10 cellular contexts compared by ENCODE assay signal in genomic region chr10:119254355-119254754, GRCh38. TPM values are rescaled to one million over a fixed set of nuclear protein-coding genes. Genes with fewer than 3 reads are reported as not detected.
DNase-seq lines count a peak whose midpoint lies in the region; ATAC-seq, FAIRE-seq and TF ChIP-seq lines count a peak whose summit lies in the region.
"Had no signal": no experiment of that assay in that cellular context is flagged by ENCODE, and none has a peak within 500 bp of the region (broad histone marks: within the 10 kb centered on the region; RNA-seq: fewer than 3 reads in every experiment).

No MANE protein-coding gene starts in this region.

- DNase-seq in PC-3 (no peak), astrocyte (ENCODE audit: low read depth) (no peak), mesendoderm (no peak), H4 (ENCODE audit: low spot score) (no peak), NCI-H1694 (lab: John Stamatoyannopoulos, UW) (no peak), inferior parietal cortex (ENCODE audit: extremely low spot score) (no peak), ACHN (no peak)
- no peak for DNase-seq in stimulated activated naive CD8-positive, alpha-beta T cell treated with anti-CD3 and anti-CD28 coated beads, Interleukin-15, amount 100 ng/mL, for 72 hours
- DNase-seq: NCI-H2081, T-cell had no signal

- no peak overlapping the region for H2AK5ac ChIP-seq in mesendoderm (ENCODE audit: low read length)

- no peak overlapping the region for H2BK120ac ChIP-seq in mesendoderm (ENCODE audit: low read depth, low read length)

- in situ Hi-C loops in ACHN (cut with HindIII; ENCODE audit: low pct_ligation_motif_present, low pct_unique_long_range_greater_than_20kb, low sequenced_read_pairs) = no loop called here

- ATAC-seq in PC-3 = no peak
- no peak for ATAC-seq in stimulated activated naive CD8-positive, alpha-beta T cell treated with anti-CD3 and anti-CD28 coated beads, Interleukin-15, amount 100 ng/mL, for 72 hours

- H3K56ac ChIP-seq in mesendoderm (ENCODE audit: low read length) = no peak overlapping the region

- H3K79me2 ChIP-seq in PC-3 (ENCODE audit: low read length) (no peaks in the 10 kb centered on the region), astrocyte (ENCODE audit: insufficient read depth, low read length) (peaks cover 37% of the 10 kb centered on the region), mesendoderm (ENCODE audit: control insufficient read depth, insufficient read depth, low read length) (no peaks in the 10 kb centered on the region)

- peak overlapping the region; percentile 74 for H3K4me2 ChIP-seq in PC-3 (ENCODE audit: low read length)
- H3K4me2 ChIP-seq in astrocyte (ENCODE audit: low read length) = peak overlapping the region; percentile 76
- H3K4me2 ChIP-seq in mesendoderm (ENCODE audit: low read length) = no peak overlapping the region

- H4K20me1 ChIP-seq in PC-3 (ENCODE audit: low read length) = no peaks in the 10 kb centered on the region
- H4K20me1 ChIP-seq in astrocyte (ENCODE audit: insufficient read depth, low read length) = no peaks in the 10 kb centered on the region

- no peak overlapping the region for H2BK15ac ChIP-seq in mesendoderm (replicated peaks; ENCODE audit: low read depth)

- peaks cover 41% of the 10 kb centered on the region for H3K4me1 Mint-ChIP-seq in astrocyte (ENCODE audit: low read depth, unreplicated experiment)
- peaks cover 37% of the 10 kb centered on the region for H3K4me1 Mint-ChIP-seq in stimulated activated naive CD8-positive, alpha-beta T cell treated with anti-CD3 and anti-CD28 coated beads, Interleukin-15, amount 100 ng/mL, for 72 hours

- no peak for TF ChIP-seq CTCF in PC-3 (conservative IDR thresholded peaks at IDR 0.05; ENCODE audit: low read depth, low read length)
- TF ChIP-seq CTCF in astrocyte (IDR thresholded peaks at IDR 0.05; ENCODE audit: insufficient read depth, low read depth, low read length) = no peak

- no peak overlapping the region for H2BK5ac ChIP-seq in mesendoderm (ENCODE audit: low read length)

- intact Hi-C loops in PC-3 (cut with micrococcal nuclease) = no loop called here

- H3K27ac Mint-ChIP-seq in astrocyte (ENCODE audit: unreplicated experiment) = peak overlapping the region; percentile 100
- peak overlapping the region; percentile 72 to 95 for H3K27ac Mint-ChIP-seq in stimulated activated naive CD8-positive, alpha-beta T cell treated with anti-CD3 and anti-CD28 coated beads, Interleukin-15, amount 100 ng/mL, for 72 hours

- H3K18ac ChIP-seq in mesendoderm (ENCODE audit: low read length) = no peak overlapping the region

- H2AFZ ChIP-seq in PC-3 (ENCODE audit: low read length) (peak overlapping the region; percentile 67; the same call in 1 of the 2 replicates), astrocyte (ENCODE audit: low read depth, low read length) (no peak overlapping the region)

- no peaks in the 10 kb centered on the region for H3K9me2 ChIP-seq in PC-3 (replicated peaks; ENCODE audit: low read length)

- peak overlapping the region; percentile 41; the same call in 1 of the 2 replicates for H3K4me3 ChIP-seq in PC-3 (ENCODE audit: low read length)
- H3K4me3 ChIP-seq in astrocyte (ENCODE audit: insufficient read depth, low read depth, low read length) = no peak overlapping the region
- no peak overlapping the region for H3K4me3 ChIP-seq in mesendoderm (ENCODE audit: low read length)

- H3K4me1 ChIP-seq in PC-3 (ENCODE audit: insufficient read depth, low read length) (peaks cover 51% of the 10 kb centered on the region), astrocyte (ENCODE audit: insufficient read depth, low read length) (peaks cover 57% of the 10 kb centered on the region), mesendoderm (ENCODE audit: control insufficient read depth, low read depth, low read length) (peaks cover 10% of the 10 kb centered on the region)

- H3K36me3 ChIP-seq in PC-3 (ENCODE audit: low read depth, low read length) = no peaks in the 10 kb centered on the region
- no peaks in the 10 kb centered on the region for H3K36me3 ChIP-seq in astrocyte (ENCODE audit: insufficient read depth, low read length)
- no peaks in the 10 kb centered on the region for H3K36me3 ChIP-seq in mesendoderm (ENCODE audit: control insufficient read depth, insufficient read depth, low read length)

- no peak overlapping the region for H3K23ac ChIP-seq in mesendoderm (ENCODE audit: low read length)

- no peaks in the 10 kb centered on the region for H3K9me3 ChIP-seq in PC-3 (ENCODE audit: low read length)
- no peaks in the 10 kb centered on the region for H3K9me3 ChIP-seq in astrocyte (ENCODE audit: insufficient read depth, low read depth, low read length)

- no peaks in the 10 kb centered on the region for H3K9me3 Mint-ChIP-seq in astrocyte (ENCODE audit: unreplicated experiment)
- H3K9me3 Mint-ChIP-seq in stimulated activated naive CD8-positive, alpha-beta T cell treated with anti-CD3 and anti-CD28 coated beads, Interleukin-15, amount 100 ng/mL, for 72 hours = peaks cover 0 to 4% of the 10 kb centered on the region in 2 donors

- CTCF ChIA-PET in PC-3 (lab: Charles Lee) = no interaction called here

- peak overlapping the region; percentile 63 for H3K9ac ChIP-seq in PC-3 (ENCODE audit: low read length)
- H3K9ac ChIP-seq in astrocyte (ENCODE audit: low read length) = peak overlapping the region; percentile 85
- no peak overlapping the region for H3K9ac ChIP-seq in mesendoderm (ENCODE audit: low read length)

- FAIRE-seq in astrocyte (lab: Jason Lieb, UNC) = no peak

- peak overlapping the region; percentile 70 for H3K4me3 Mint-ChIP-seq in astrocyte (ENCODE audit: unreplicated experiment)
- H3K4me3 Mint-ChIP-seq in stimulated activated naive CD8-positive, alpha-beta T cell treated with anti-CD3 and anti-CD28 coated beads, Interleukin-15, amount 100 ng/mL, for 72 hours = peak overlapping the region; percentile 9 to 39
- H3K4me3 Mint-ChIP-seq: T-cell had no signal

- peaks cover 5% of the 10 kb centered on the region for H3F3A ChIP-seq in PC-3 (ENCODE audit: low read length, unreplicated experiment)

- no peak overlapping the region for H3K4ac ChIP-seq in mesendoderm (ENCODE audit: low read depth, low read length)

- H4K5ac ChIP-seq in mesendoderm (ENCODE audit: low read length) = no peak overlapping the region

- H3K27me3 Mint-ChIP-seq in astrocyte (ENCODE audit: low read depth, unreplicated experiment) = no peaks in the 10 kb centered on the region
- no peaks in the 10 kb centered on the region for H3K27me3 Mint-ChIP-seq in stimulated activated naive CD8-positive, alpha-beta T cell treated with anti-CD3 and anti-CD28 coated beads, Interleukin-15, amount 100 ng/mL, for 72 hours
- H3K27me3 Mint-ChIP-seq: T-cell had no signal

- no peak overlapping the region for H4K8ac ChIP-seq in mesendoderm (ENCODE audit: low read depth, low read length)

- no TSS peak for BruUV-seq in PC-3 (replicated peaks; lab: Mats Ljungman, UMichigan)

- no peaks in the 10 kb centered on the region for H3K79me1 ChIP-seq in mesendoderm (ENCODE audit: low read length)

- no CpG with 5 or more reads among the region's 3 CpGs for WGBS in mesendoderm (ENCODE audit: extremely low coverage, insufficient coverage, low lambda C conversion rate)

- H3K27me3 ChIP-seq in PC-3 (ENCODE audit: low read length) = no peaks in the 10 kb centered on the region
- H3K27me3 ChIP-seq in astrocyte (ENCODE audit: insufficient read depth, low read length) = no peaks in the 10 kb centered on the region
- no peaks in the 10 kb centered on the region for H3K27me3 ChIP-seq in mesendoderm (ENCODE audit: insufficient read depth, low read length, poor library complexity)

- POLR2A ChIA-PET in PC-3 (lab: Charles Lee; ENCODE audit: unreplicated experiment) = interaction anchor here (0.6 kb wide), 1 partner anchor 16 kb away, joined by 5 read pairs; no protein-coding TSS in a partner anchor

- H3K27ac ChIP-seq in PC-3 (ENCODE audit: low read length) = peak overlapping the region; percentile 96
- peak overlapping the region; percentile 94 for H3K27ac ChIP-seq in astrocyte (ENCODE audit: low read depth, low read length)
- peak overlapping the region; percentile 34 for H3K27ac ChIP-seq in mesendoderm (ENCODE audit: low read depth, low read length)

- peaks cover 2% of the 10 kb centered on the region for H3K36me3 Mint-ChIP-seq in astrocyte (ENCODE audit: low read depth, unreplicated experiment)

RNA-seq across cellular contexts. Expression of gene GRK5, which starts 47.0 kb away (rescaled TPM):
- total RNA-seq in PC-3 (2014; rRNA removed) (4.5 and 5.0 TPM in 2 replicates), astrocyte (6.8 and 8.5 TPM in 2 replicates)
- polyA plus RNA-seq in mesendoderm (2013, experiment 1 of 2) = 2.7 TPM
- polyA plus RNA-seq in mesendoderm (2013, experiment 2 of 2) = 2.7 TPM
- total RNA-seq in H4 (2014; rRNA removed; shearing (Covaris generic)) = 9.9 and 10.1 TPM in 2 replicates

Comparison
In these comparisons a context has a peak if more than half of its experiments do, and no peak if none do; other contexts are left out.
1. H3K27ac ChIP-seq: peak in every context shown above with its lines; median percentile 96 in PC-3; 94 in astrocyte; 34 in mesendoderm.